ENCODE assay signal across 14 cellular contexts in genomic region chr2:221896505-221897151, GRCh38.
DNase-seq lines count a peak whose midpoint lies in the region; TF ChIP-seq lines count a peak whose summit lies in the region.
"Had no signal": no experiment of that assay in that cellular context is flagged by ENCODE, and none has a peak within 500 bp of the region (broad histone marks: within the 10 kb centered on the region; RNA-seq: fewer than 3 reads in every experiment).

No MANE protein-coding gene starts in this region.

- peak overlapping the region; percentile 22 for H3K27ac Mint-ChIP-seq in neural progenitor cell

- POLR2A ChIA-PET in HEK293T (lab: Yijun Ruan, JAX) = interaction anchor here (0.5 kb wide), 1 partner anchor 9 kb away, joined by 3 read pairs; no protein-coding TSS in a partner anchor

- peak overlapping the region; percentile 50 for H3K4me2 ChIP-seq in neural progenitor cell
- H3K4me2 ChIP-seq: BLaER1, SK-N-SH had no signal

- H3K27me3 Mint-ChIP-seq in neural progenitor cell (ENCODE audit: insufficient read depth, low read depth) = no peaks in the 10 kb centered on the region

- DNase-seq in NCI-H2227 (lab: John Stamatoyannopoulos, UW; ENCODE audit: unreplicated experiment) = peak; percentile 77
- DNase-seq in fibroblast of the aortic adventitia (ENCODE audit: low read depth) = peak; percentile 75
- peak; percentile 18 for DNase-seq in neural progenitor cell (ENCODE audit: low spot score)
- no peak for DNase-seq in DMS 273 treated with DMSO at 0.1 percent for 48 hours (lab: John Stamatoyannopoulos, UW)
- DNase-seq in activated CD8-positive, alpha-beta memory T cell treated with anti-CD3 and anti-CD28 coated beads, Interleukin-2, amount 50 U/mL, for 48 hours = no peak
- no peak for DNase-seq in HEK293T (ENCODE audit: extremely low spot score)
- DNase-seq in NCI-H446 (lab: John Stamatoyannopoulos, UW) = no peak
- DNase-seq: colonic mucosa, NCI-H2029 treated with DMSO at 0.1 percent for 48 hours, SK-N-SH had no signal

- H3K4me1 Mint-ChIP-seq in neural progenitor cell = peaks cover 17% of the 10 kb centered on the region

- no peak overlapping the region for H3K4me3 Mint-ChIP-seq in neural progenitor cell

- H4K20me1 ChIP-seq in neural progenitor cell (ENCODE audit: low read depth) = no peaks in the 10 kb centered on the region
- H4K20me1 ChIP-seq: BLaER1 had no signal

- H3K36me3 Mint-ChIP-seq in neural progenitor cell = peaks cover 2% of the 10 kb centered on the region

- peak overlapping the region; percentile 40; the same call in 1 of the 2 replicates for H3K4me3 ChIP-seq in ACC112 (ENCODE audit: low read depth, low read length)
- peak overlapping the region; percentile 22 for H3K4me3 ChIP-seq in fibroblast of the aortic adventitia (ENCODE audit: low read depth, low read length)
- no peak overlapping the region for H3K4me3 ChIP-seq in neural progenitor cell
- H3K4me3 ChIP-seq: BLaER1, colonic mucosa, GM12878 had no signal

- H3K27me3 ChIP-seq in ACC112 (ENCODE audit: insufficient read depth, low read length) = no peaks in the 10 kb centered on the region
- peaks cover 10% of the 10 kb centered on the region for H3K27me3 ChIP-seq in neural progenitor cell
- H3K27me3 ChIP-seq: BLaER1, colonic mucosa had no signal

- no peak overlapping the region for H3K9ac ChIP-seq in neural progenitor cell
- H3K9ac ChIP-seq: BLaER1, SK-N-SH had no signal

- no peak for TF ChIP-seq CTCF in fibroblast of the aortic adventitia (IDR thresholded peaks at IDR 0.05; ENCODE audit: insufficient read depth, low read length)
- no peak for TF ChIP-seq CTCF in neural progenitor cell (IDR thresholded peaks at IDR 0.05)

- H3K9me3 ChIP-seq in neural progenitor cell (ENCODE audit: low read depth) = no peaks in the 10 kb centered on the region
- H3K9me3 ChIP-seq: BLaER1, colonic mucosa, SK-N-SH had no signal

- CTCF ChIA-PET in HEK293T (lab: Yijun Ruan, JAX) = no interaction called here

- H3K36me3 ChIP-seq in ACC112 (ENCODE audit: insufficient read depth, low read length) (no peaks in the 10 kb centered on the region), neural progenitor cell (no peaks in the 10 kb centered on the region)
- H3K36me3 ChIP-seq: BLaER1, colonic mucosa had no signal

- H3F3A ChIP-seq in neural progenitor cell (ENCODE audit: low read depth) = peaks cover 23% of the 10 kb centered on the region

- H3K4me1 ChIP-seq in ACC112 (ENCODE audit: control insufficient read depth, insufficient read depth, low read length, unreplicated experiment) (peaks cover 17% of the 10 kb centered on the region), neural progenitor cell (peaks cover 17% of the 10 kb centered on the region)
- H3K4me1 ChIP-seq: BLaER1, colonic mucosa had no signal

- H2AFZ ChIP-seq in ACC112 (ENCODE audit: low read length, unreplicated experiment) (peak overlapping the region; percentile 47), neural progenitor cell (replicated peaks) (no peak overlapping the region)

- H3K79me2 ChIP-seq in ACC112 (ENCODE audit: control insufficient read depth, insufficient read depth, low read length, unreplicated experiment) = no peaks in the 10 kb centered on the region
- no peaks in the 10 kb centered on the region for H3K79me2 ChIP-seq in neural progenitor cell (ENCODE audit: low read depth)

- H3K9me3 Mint-ChIP-seq in neural progenitor cell = peaks cover 16% of the 10 kb centered on the region

- H3K27ac ChIP-seq in ACC112 (ENCODE audit: low read depth, low read length) = peak overlapping the region; percentile 63
- H3K27ac ChIP-seq in neural progenitor cell = no peak overlapping the region
- H3K27ac ChIP-seq: BLaER1, colonic mucosa, HL-60 had no signal

TF ChIP-seq in HEK293T, 16 proteins besides CTCF, POLR2A, EP300 and RAD21:
- TF ChIP-seq FOXM1 (IDR thresholded peaks at IDR 0.05; ENCODE audit: borderline replicate concordance) (no peak), ELF4 (IDR thresholded peaks at IDR 0.05) (no peak), BHLHE40 (IDR thresholded peaks at IDR 0.05; ENCODE audit: borderline replicate concordance) (no peak), ARNT (IDR thresholded peaks at IDR 0.05) (no peak), LEF1 (IDR thresholded peaks at IDR 0.05; ENCODE audit: borderline replicate concordance) (no peak), HDGF (IDR thresholded peaks at IDR 0.05; ENCODE audit: borderline replicate concordance) (no peak), L3MBTL2 (conservative IDR thresholded peaks at IDR 0.05) (no peak), ZNF384 (IDR thresholded peaks at IDR 0.05) (no peak), TARDBP (IDR thresholded peaks at IDR 0.05) (no peak), SUZ12 (IDR thresholded peaks at IDR 0.05) (no peak), CTBP1 (IDR thresholded peaks at IDR 0.05; ENCODE audit: borderline replicate concordance) (no peak), SP1 (IDR thresholded peaks at IDR 0.05) (no peak), PKNOX1 (IDR thresholded peaks at IDR 0.05) (no peak), FOXK2 (IDR thresholded peaks at IDR 0.05) (no peak), NFRKB (IDR thresholded peaks at IDR 0.05) (no peak), FOXA1 (IDR thresholded peaks at IDR 0.05) (no peak)

Comparison
In these comparisons a context has a peak if more than half of its experiments do, and no peak if none do; other contexts are left out.
1. DNase-seq: peak in NCI-H2227 (single experiment), fibroblast of the aortic adventitia (single experiment) and neural progenitor cell (single experiment); none in DMS 273 treated with DMSO at 0.1 percent for 48 hours (single experiment), activated CD8-positive, alpha-beta memory T cell treated with anti-CD3 and anti-CD28 coated beads, Interleukin-2, amount 50 U/mL, for 48 hours (single experiment), HEK293T (single experiment) and NCI-H446 (0 of 2).